Comparison of ENCODE assay signal across 1 cellular context in the genomic region with DNA sequence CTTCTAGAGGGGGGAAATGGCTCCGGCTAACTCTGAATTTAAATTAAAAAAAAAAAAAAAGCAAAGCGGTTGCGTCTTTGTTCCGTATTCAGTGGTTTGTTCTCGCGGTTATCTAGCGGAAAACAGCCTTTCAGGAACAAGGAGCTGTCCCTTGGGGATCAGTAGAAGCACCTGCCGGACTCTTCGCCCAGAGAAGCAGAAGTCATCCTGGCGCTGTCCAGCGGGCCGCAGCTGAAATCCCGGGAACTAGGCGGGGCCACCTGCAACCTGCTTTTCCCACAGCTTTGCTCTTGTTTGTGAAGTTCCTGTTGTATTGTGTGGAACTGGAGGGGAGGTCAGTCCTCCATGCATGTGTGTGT.
A peak's percentile ranks its signal among the peaks of the same experiment; 100 is the strongest.
TF ChIP-seq lines count a peak whose summit lies in the region.

No MANE protein-coding gene starts in this region.

TF ChIP-seq in K562, 482 proteins besides CTCF, POLR2A, EP300 and RAD21:
- TF ChIP-seq NKRF (IDR thresholded peaks at IDR 0.05; ENCODE audit: borderline replicate concordance) = no peak
- peak; percentile 30; the same call in 1 of the 2 replicates for TF ChIP-seq TFAP4 (CRISPR knock-in tag; IDR thresholded peaks at IDR 0.05; ENCODE audit: borderline replicate concordance)
- no peak for TF ChIP-seq ELF2 (CRISPR knock-in tag; IDR thresholded peaks at IDR 0.05)
- no peak for TF ChIP-seq ZNF274 (IDR thresholded peaks at IDR 0.05; ENCODE audit: borderline replicate concordance, low read depth, low read length)
- TF ChIP-seq AFF1 (IDR thresholded peaks at IDR 0.05; ENCODE audit: low read depth in 1 of 2, partially characterized antibody in 2 of 2) = peak in 1 of 2 experiments; percentile 52
- no peak for TF ChIP-seq ZNF780A (CRISPR knock-in tag; IDR thresholded peaks at IDR 0.05)
- peak in 1 of 2 experiments; percentile 72; a peak in 1 of 4 replicates for TF ChIP-seq MAZ (CRISPR knock-in tag; conservative IDR thresholded peaks at IDR 0.05 in 1 of 2, IDR thresholded peaks at IDR 0.05 in 1 of 2)
- peak; percentile 88 for TF ChIP-seq ZNF511 (CRISPR knock-in tag; IDR thresholded peaks at IDR 0.05)
- TF ChIP-seq FOXP1 (CRISPR knock-in tag; IDR thresholded peaks at IDR 0.05) = 0 out of 2 replicates have a peak, but pooled peaks have one; percentile 29
- 0 out of 4 replicates have a peak, but pooled peaks of 1 of the 2 experiments have one; percentile 13 for TF ChIP-seq RCOR1 (IDR thresholded peaks at IDR 0.05; ENCODE audit: borderline replicate concordance in 1 of 2, low read depth in 2 of 2, low read length in 2 of 2)
- peak; percentile 38; the same call in 1 of the 2 replicates for TF ChIP-seq NCOA1 (IDR thresholded peaks at IDR 0.05; ENCODE audit: low read depth)
- no peak for TF ChIP-seq SMAD2 (IDR thresholded peaks at IDR 0.05; ENCODE audit: low read depth, low read length)
- TF ChIP-seq NCOA6 (IDR thresholded peaks at IDR 0.05) = peak; percentile 41; the same call in 1 of the 2 replicates
- TF ChIP-seq, protein P1, sequence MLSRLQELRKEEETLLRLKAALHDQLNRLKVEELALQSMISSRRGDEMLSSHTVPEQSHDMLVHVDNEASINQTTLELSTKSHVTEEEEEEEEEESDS (CRISPR knock-in tag; IDR thresholded peaks at IDR 0.05) = no peak
- TF ChIP-seq ZBTB40 (IDR thresholded peaks at IDR 0.05) = peak; percentile 37; the same call in 1 of the 2 replicates
- no peak for TF ChIP-seq ZBTB40 (CRISPR knock-in tag; IDR thresholded peaks at IDR 0.05)
- no peak for TF ChIP-seq GTF2A2 (tag; IDR thresholded peaks at IDR 0.05)
- no peak for TF ChIP-seq ZNF408 (CRISPR knock-in tag; IDR thresholded peaks at IDR 0.05; ENCODE audit: low read depth)
- peak; percentile 97 for TF ChIP-seq EHMT2 (IDR thresholded peaks at IDR 0.05)
- TF ChIP-seq, protein P2, sequence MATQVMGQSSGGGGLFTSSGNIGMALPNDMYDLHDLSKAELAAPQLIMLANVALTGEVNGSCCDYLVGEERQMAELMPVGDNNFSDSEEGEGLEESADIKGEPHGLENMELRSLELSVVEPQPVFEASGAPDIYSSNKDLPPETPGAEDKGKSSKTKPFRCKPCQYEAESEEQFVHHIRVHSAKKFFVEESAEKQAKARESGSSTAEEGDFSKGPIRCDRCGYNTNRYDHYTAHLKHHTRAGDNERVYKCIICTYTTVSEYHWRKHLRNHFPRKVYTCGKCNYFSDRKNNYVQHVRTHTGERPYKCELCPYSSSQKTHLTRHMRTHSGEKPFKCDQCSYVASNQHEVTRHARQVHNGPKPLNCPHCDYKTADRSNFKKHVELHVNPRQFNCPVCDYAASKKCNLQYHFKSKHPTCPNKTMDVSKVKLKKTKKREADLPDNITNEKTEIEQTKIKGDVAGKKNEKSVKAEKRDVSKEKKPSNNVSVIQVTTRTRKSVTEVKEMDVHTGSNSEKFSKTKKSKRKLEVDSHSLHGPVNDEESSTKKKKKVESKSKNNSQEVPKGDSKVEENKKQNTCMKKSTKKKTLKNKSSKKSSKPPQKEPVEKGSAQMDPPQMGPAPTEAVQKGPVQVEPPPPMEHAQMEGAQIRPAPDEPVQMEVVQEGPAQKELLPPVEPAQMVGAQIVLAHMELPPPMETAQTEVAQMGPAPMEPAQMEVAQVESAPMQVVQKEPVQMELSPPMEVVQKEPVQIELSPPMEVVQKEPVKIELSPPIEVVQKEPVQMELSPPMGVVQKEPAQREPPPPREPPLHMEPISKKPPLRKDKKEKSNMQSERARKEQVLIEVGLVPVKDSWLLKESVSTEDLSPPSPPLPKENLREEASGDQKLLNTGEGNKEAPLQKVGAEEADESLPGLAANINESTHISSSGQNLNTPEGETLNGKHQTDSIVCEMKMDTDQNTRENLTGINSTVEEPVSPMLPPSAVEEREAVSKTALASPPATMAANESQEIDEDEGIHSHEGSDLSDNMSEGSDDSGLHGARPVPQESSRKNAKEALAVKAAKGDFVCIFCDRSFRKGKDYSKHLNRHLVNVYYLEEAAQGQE (CRISPR knock-in tag; IDR thresholded peaks at IDR 0.05; ENCODE audit: low read depth) = peak; percentile 87
- peak; percentile 87 for TF ChIP-seq MIER1 (IDR thresholded peaks at IDR 0.05; ENCODE audit: low read depth)
- TF ChIP-seq ETS2 (tag; IDR thresholded peaks at IDR 0.05; ENCODE audit: borderline replicate concordance, poor library complexity, severe bottlenecking) = no peak
- no peak for TF ChIP-seq RAD51 (IDR thresholded peaks at IDR 0.05; ENCODE audit: borderline replicate concordance, low read depth)
- TF ChIP-seq ARID4B (CRISPR knock-in tag; IDR thresholded peaks at IDR 0.05) = 0 out of 2 replicates have a peak, but pooled peaks have one; percentile 56
- no peak for TF ChIP-seq ZNF175 (CRISPR knock-in tag; IDR thresholded peaks at IDR 0.05; ENCODE audit: low read depth)
